In the genomic region with DNA sequence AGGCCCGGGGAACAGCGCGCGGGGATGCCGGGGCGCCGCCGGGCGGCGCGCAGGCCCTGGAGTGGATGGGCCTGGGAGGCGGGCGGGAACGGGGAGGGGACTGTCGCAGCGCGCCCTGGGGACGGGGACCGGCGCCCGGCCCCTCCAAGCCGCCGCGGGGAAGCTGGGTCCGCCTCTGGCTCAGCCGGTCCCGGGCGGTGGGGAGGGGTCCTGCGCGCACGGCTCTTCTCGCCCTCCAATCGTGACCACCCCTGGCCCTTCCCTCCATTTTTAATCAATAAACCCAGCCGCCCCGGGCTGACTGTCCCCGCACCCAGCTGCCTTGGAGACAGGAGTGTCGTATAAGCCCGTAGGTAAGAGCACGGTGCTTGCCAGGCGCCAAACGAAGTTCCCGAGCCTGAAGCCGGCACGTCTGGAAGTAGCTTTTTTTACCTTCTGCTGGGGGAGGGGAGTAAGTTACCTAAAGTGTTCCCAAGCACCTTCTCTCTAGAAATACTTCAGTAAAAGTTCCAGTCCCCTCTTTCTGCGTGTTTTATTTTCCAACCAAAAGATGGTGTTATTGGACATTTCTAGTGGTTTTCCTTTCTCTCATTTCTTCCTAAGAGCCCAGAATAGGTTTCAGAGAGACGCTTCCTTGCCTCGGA, we compare ENCODE assay signal across 1 cellular context.
TF ChIP-seq lines count a peak whose summit lies in the region.

No MANE protein-coding gene starts in this region.

TF ChIP-seq in A549, 52 proteins besides CTCF, POLR2A, EP300 and RAD21 (continued from another document):
- TF ChIP-seq REST (IDR thresholded peaks at IDR 0.05) (no peak), ZSCAN20 (CRISPR knock-in tag; IDR thresholded peaks at IDR 0.05) (no peak), BHLHE40 (IDR thresholded peaks at IDR 0.05; ENCODE audit: low read depth, low read length) (no peak), FOSB (CRISPR knock-in tag; IDR thresholded peaks at IDR 0.05) (no peak), HOXB5 (CRISPR knock-in tag; IDR thresholded peaks at IDR 0.05) (no peak)
